In genomic region chr4:38489924-38490639, GRCh38 we compare ENCODE assay signal across 10 cellular contexts.
A peak's percentile ranks its signal among the peaks of the same experiment; 100 is the strongest.
DNase-seq lines count a peak whose midpoint lies in the region; ATAC-seq and TF ChIP-seq lines count a peak whose summit lies in the region.
"Had no signal": no experiment of that assay in that cellular context is flagged by ENCODE, and none has a peak within 500 bp of the region (broad histone marks: within the 10 kb centered on the region; RNA-seq: fewer than 3 reads in every experiment).

No MANE protein-coding gene starts in this region.

- peak overlapping the region; percentile 21 for H3K4me3 ChIP-seq in CD8-positive, alpha-beta T cell (ENCODE audit: low read depth, low read length)
- no peak overlapping the region for H3K4me3 ChIP-seq in esophagus muscularis mucosa
- H3K4me3 ChIP-seq: tibial artery had no signal

- peaks cover 37% of the 10 kb centered on the region for H3K4me1 ChIP-seq in CD8-positive, alpha-beta T cell (ENCODE audit: insufficient read depth, low read length)
- peaks cover 17 to 21% (median 20%) of the 10 kb centered on the region in 4 donors for H3K4me1 ChIP-seq in esophagus muscularis mucosa

- no peaks in the 10 kb centered on the region for H3K36me3 ChIP-seq in CD8-positive, alpha-beta T cell (ENCODE audit: insufficient read depth, low read length)
- no peaks in the 10 kb centered on the region for H3K36me3 ChIP-seq in esophagus muscularis mucosa
- H3K36me3 ChIP-seq: tibial artery had no signal

- no peak for TF ChIP-seq POLR2A in esophagus muscularis mucosa (IDR thresholded peaks at IDR 0.05; ENCODE audit: low read depth)

- H3K27ac Mint-ChIP-seq in CD8-positive, alpha-beta T cell: peak overlapping the region; percentile 95
- H3K27ac Mint-ChIP-seq in T-cell (peak overlapping the region; percentile 97 to 98), nephron progenitor cell (peak overlapping the region; percentile 97)

- H3K9me3 Mint-ChIP-seq in CD8-positive, alpha-beta T cell: no peaks in the 10 kb centered on the region
- no peaks in the 10 kb centered on the region for H3K9me3 Mint-ChIP-seq in T-cell
- no peaks in the 10 kb centered on the region for H3K9me3 Mint-ChIP-seq in nephron progenitor cell
- H3K9me3 Mint-ChIP-seq: naive B cell had no signal

- peak overlapping the region; percentile 6 for H3K27ac ChIP-seq in CD8-positive, alpha-beta T cell (ENCODE audit: low read depth, low read length)
- peak overlapping the region in 3 of 4 donors; percentile 42 to 65 (median 53) for H3K27ac ChIP-seq in esophagus muscularis mucosa (replicated peaks in 1 of 4)
- H3K27ac ChIP-seq: tibial artery had no signal

- H3K4me3 Mint-ChIP-seq in CD8-positive, alpha-beta T cell: peak overlapping the region; percentile 63
- H3K4me3 Mint-ChIP-seq in T-cell (peak overlapping the region; percentile 49 to 78 (median 67)), nephron progenitor cell (peak overlapping the region; percentile 33)
- H3K4me3 Mint-ChIP-seq: naive B cell had no signal

- peak; percentile 66 for ATAC-seq in CD8-positive, alpha-beta T cell
- peak; percentile 83 to 92 (median 88) for ATAC-seq in T-cell (replicated peaks in 1 of 4)
- no peak for ATAC-seq in GM18909 (IDR thresholded peaks at IDR 0.05; ENCODE audit: poor library complexity, unreplicated experiment)
- ATAC-seq in HG02623 (IDR thresholded peaks at IDR 0.05; ENCODE audit: unreplicated experiment): no peak

- H3K9me3 ChIP-seq in CD8-positive, alpha-beta T cell (ENCODE audit: low read length): no peaks in the 10 kb centered on the region
- no peaks in the 10 kb centered on the region for H3K9me3 ChIP-seq in esophagus muscularis mucosa
- H3K9me3 ChIP-seq: tibial artery had no signal

- POLR2A ChIA-PET in CD8-positive, alpha-beta T cell (lab: Charles Lee): interaction anchor here (0.5 to 1.0 kb wide), 3 partner anchors 15 to 194 kb away, joined by 3 to 4 read pairs (median 3); no protein-coding TSS in a partner anchor
- POLR2A ChIA-PET in T-cell (lab: Charles Lee): interaction anchor here in 1 of 2 donors (0.5 kb wide), 2 partner anchors 33 to 104 kb away, joined by 3 to 5 read pairs; no protein-coding TSS in a partner anchor

- CTCF ChIA-PET in CD8-positive, alpha-beta T cell (lab: Charles Lee): interaction anchor here (0.8 kb wide), 2 partner anchors 71 to 170 kb away, joined by 3 read pairs; no protein-coding TSS in a partner anchor
- CTCF ChIA-PET in T-cell (lab: Charles Lee): interaction anchor here in 1 of 2 donors (0.6 to 0.7 kb wide), 2 partner anchors 368 to 1927 kb away, joined by 3 to 13 read pairs; no protein-coding TSS in a partner anchor

- H3K27me3 Mint-ChIP-seq in CD8-positive, alpha-beta T cell (ENCODE audit: low read depth): no peaks in the 10 kb centered on the region
- no peaks in the 10 kb centered on the region for H3K27me3 Mint-ChIP-seq in T-cell
- H3K27me3 Mint-ChIP-seq in nephron progenitor cell (ENCODE audit: low read depth, poor library complexity): peaks cover 4% of the 10 kb centered on the region

- no peaks in the 10 kb centered on the region for H3K27me3 ChIP-seq in CD8-positive, alpha-beta T cell (ENCODE audit: insufficient read depth, low read length)
- no peaks in the 10 kb centered on the region for H3K27me3 ChIP-seq in esophagus muscularis mucosa
- H3K27me3 ChIP-seq: tibial artery had no signal

- TF ChIP-seq CTCF in CD8-positive, alpha-beta T cell (IDR thresholded peaks at IDR 0.05): no peak
- no peak for TF ChIP-seq CTCF in esophagus muscularis mucosa (IDR thresholded peaks at IDR 0.05)
- no peak for TF ChIP-seq CTCF in nephron progenitor cell (IDR thresholded peaks at IDR 0.05)

- TF ChIP-seq EP300 in esophagus muscularis mucosa (IDR thresholded peaks at IDR 0.05): no peak

- intact Hi-C loops in CD8-positive, alpha-beta T cell (cut with DNase I, micrococcal nuclease): no loop called here
- intact Hi-C loops in esophagus muscularis mucosa (cut with DNase I): no loop called here

- peaks cover 45% of the 10 kb centered on the region for H3K4me1 Mint-ChIP-seq in CD8-positive, alpha-beta T cell (ENCODE audit: low read depth)
- peaks cover 39 to 52% (median 41%) of the 10 kb centered on the region in 3 donors for H3K4me1 Mint-ChIP-seq in T-cell
- H3K4me1 Mint-ChIP-seq in nephron progenitor cell: peaks cover 34% of the 10 kb centered on the region

- no peak for DNase-seq in CD8-positive, alpha-beta T cell
- DNase-seq in T-cell (peak in 2 of 34 experiments; percentile 6 to 14), esophagus muscularis mucosa (ENCODE audit: extremely low spot score) (peak; percentile 70), nephron progenitor cell (peak; percentile 12), COR-L47 (lab: John Stamatoyannopoulos, UW) (no peak), NCI-H128 (lab: John Stamatoyannopoulos, UW; ENCODE audit: unreplicated experiment) (no peak)
- DNase-seq: naive B cell, tibial artery had no signal

- H3K36me3 Mint-ChIP-seq in CD8-positive, alpha-beta T cell: no peaks in the 10 kb centered on the region
- H3K36me3 Mint-ChIP-seq in T-cell (no peaks in the 10 kb centered on the region), nephron progenitor cell (ENCODE audit: low read depth) (no peaks in the 10 kb centered on the region)
- H3K36me3 Mint-ChIP-seq: naive B cell had no signal

- WGBS in esophagus muscularis mucosa: 38% methylated on average over 7 of the region's 7 CpGs

Comparison
In these comparisons a context has a peak if more than half of its experiments do, and no peak if none do; other contexts are left out.
1. ATAC-seq: peak in CD8-positive, alpha-beta T cell (single experiment) and T-cell (4 of 4); none in GM18909 (single experiment) and HG02623 (single experiment).
2. DNase-seq: peak in esophagus muscularis mucosa (single experiment) and nephron progenitor cell (single experiment); none in CD8-positive, alpha-beta T cell (0 of 7), COR-L47 (single experiment) and NCI-H128 (single experiment).
3. Peak in every context shown above with its lines, with median percentiles within 50 percentile points of each other: H3K27ac Mint-ChIP-seq and H3K4me3 Mint-ChIP-seq.